In the genomic region with DNA sequence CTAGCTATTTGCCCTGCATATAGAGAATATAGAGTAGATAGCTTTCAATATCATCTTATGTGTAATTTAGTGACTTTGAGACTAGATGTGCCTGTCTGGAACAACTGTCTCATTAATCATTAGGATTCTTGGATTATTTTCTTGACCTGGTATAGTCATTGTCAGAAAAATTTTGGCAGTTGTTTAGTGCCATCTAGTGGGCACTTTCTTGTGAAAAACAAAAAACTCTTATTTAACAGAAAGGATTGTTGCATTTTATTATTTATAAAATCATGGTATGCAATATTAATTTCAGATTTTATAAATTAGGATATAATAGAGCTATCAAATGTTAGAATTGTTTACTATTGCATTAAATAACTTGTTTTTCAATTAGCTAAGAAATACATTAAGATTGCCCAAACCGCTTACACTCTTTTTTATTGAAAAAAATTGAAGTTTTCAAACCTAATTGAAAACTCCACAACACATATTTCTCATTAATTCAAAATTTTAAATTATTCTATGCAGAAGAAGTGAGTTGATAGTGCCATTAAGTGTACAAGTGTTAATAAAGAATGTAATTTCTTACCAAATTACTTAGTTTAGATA, we compare ENCODE assay signal across 7 cellular contexts.
DNase-seq lines count a peak whose midpoint lies in the region; ATAC-seq, FAIRE-seq and TF ChIP-seq lines count a peak whose summit lies in the region.

No MANE protein-coding gene starts in this region.

- no peaks in the 10 kb centered on the region for H3K36me3 ChIP-seq in kidney (ENCODE audit: control insufficient read depth in 1 of 2, insufficient read depth in 2 of 2, low read length in 2 of 2)
- no peaks in the 10 kb centered on the region for H3K36me3 ChIP-seq in suprapubic skin

- no peak for TF ChIP-seq POLR2A in suprapubic skin (IDR thresholded peaks at IDR 0.05)

- intact Hi-C loops in kidney (cut with DNase I) = loop anchor here (10.0 kb wide), 1 partner anchor 313 kb away; no protein-coding TSS in a partner anchor

- 95% methylated on average over 1 of the region's 1 CpG for WGBS in suprapubic skin

- POLR2A ChIA-PET in WTC11 (lab: Charles Lee) = no interaction called here

- CTCF ChIA-PET in WTC11 (lab: Charles Lee) = interaction anchor here (0.9 to 2.2 kb wide), 4 partner anchors 169 to 279 kb away, joined by 3 to 11 read pairs (median 4); no protein-coding TSS in a partner anchor

- H3K36me3 Mint-ChIP-seq in WTC11 = peaks cover 31% of the 10 kb centered on the region

- no peak overlapping the region for H3K4me3 Mint-ChIP-seq in WTC11

- no peaks in the 10 kb centered on the region for H3K4me1 Mint-ChIP-seq in WTC11

- no peak overlapping the region for H3K4me3 ChIP-seq in kidney (ENCODE audit: low read length in 2 of 2)
- no peak overlapping the region for H3K4me3 ChIP-seq in suprapubic skin

- H3K27ac ChIP-seq in kidney (ENCODE audit: low read depth in 2 of 2, low read length in 2 of 2) (no peak overlapping the region), suprapubic skin (no peak overlapping the region)

- TF ChIP-seq EP300 in suprapubic skin (IDR thresholded peaks at IDR 0.05) = no peak

- H3K9me3 ChIP-seq in kidney (ENCODE audit: control insufficient read depth in 1 of 2, low read length in 2 of 2) (peaks cover 0 to 3% of the 10 kb centered on the region in 2 donors), suprapubic skin (no peaks in the 10 kb centered on the region)

- H3K27ac Mint-ChIP-seq in WTC11 = no peak overlapping the region

- peak; percentile 94 for FAIRE-seq in G401.6 (lab: Jason Lieb, UNC)
- FAIRE-seq in kidney (lab: Jason Lieb, UNC) = peak; percentile 96
- no peak for FAIRE-seq in urothelium cell line (lab: Jason Lieb, UNC)

- H3K27me3 ChIP-seq in suprapubic skin = no peaks in the 10 kb centered on the region

- ATAC-seq in WTC11 = no peak

- H3K9me3 Mint-ChIP-seq in WTC11 = peaks cover 25% of the 10 kb centered on the region

- peak; percentile 57 for TF ChIP-seq CTCF in WTC11 (IDR thresholded peaks at IDR 0.05)
- peak; percentile 44 for TF ChIP-seq CTCF in kidney (IDR thresholded peaks at IDR 0.05; ENCODE audit: borderline replicate concordance, extremely low read depth, insufficient read depth)
- peak in 1 of 2 donors; percentile 39 for TF ChIP-seq CTCF in suprapubic skin (IDR thresholded peaks at IDR 0.05)

- DNase-seq in LoVo (ENCODE audit: low spot score) (peak; percentile 34), WTC11 (ENCODE audit: low spot score) (no peak), kidney (no peak), mesenteric fat pad (ENCODE audit: low spot score) (no peak), urothelium cell line (ENCODE audit: low spot score) (no peak), suprapubic skin (ENCODE audit: low spot score in 2 of 2) (no peak)

- H3K27me3 Mint-ChIP-seq in WTC11 (ENCODE audit: low read depth) = no peaks in the 10 kb centered on the region

- H3K4me1 ChIP-seq in kidney (ENCODE audit: control insufficient read depth in 1 of 2, insufficient read depth in 1 of 2, low read depth in 1 of 2, low read length in 2 of 2) = no peaks in the 10 kb centered on the region
- H3K4me1 ChIP-seq in suprapubic skin = no peaks in the 10 kb centered on the region

- H3K9ac ChIP-seq in kidney (ENCODE audit: low read length in 2 of 2) = no peak overlapping the region

TF ChIP-seq in WTC11, 78 proteins besides CTCF, POLR2A, EP300 and RAD21 (continues in another document):
- TF ChIP-seq, protein P1, sequence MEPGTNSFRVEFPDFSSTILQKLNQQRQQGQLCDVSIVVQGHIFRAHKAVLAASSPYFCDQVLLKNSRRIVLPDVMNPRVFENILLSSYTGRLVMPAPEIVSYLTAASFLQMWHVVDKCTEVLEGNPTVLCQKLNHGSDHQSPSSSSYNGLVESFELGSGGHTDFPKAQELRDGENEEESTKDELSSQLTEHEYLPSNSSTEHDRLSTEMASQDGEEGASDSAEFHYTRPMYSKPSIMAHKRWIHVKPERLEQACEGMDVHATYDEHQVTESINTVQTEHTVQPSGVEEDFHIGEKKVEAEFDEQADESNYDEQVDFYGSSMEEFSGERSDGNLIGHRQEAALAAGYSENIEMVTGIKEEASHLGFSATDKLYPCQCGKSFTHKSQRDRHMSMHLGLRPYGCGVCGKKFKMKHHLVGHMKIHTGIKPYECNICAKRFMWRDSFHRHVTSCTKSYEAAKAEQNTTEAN (CRISPR knock-in tag; IDR thresholded peaks at IDR 0.05) = no peak
- TF ChIP-seq, protein P2, sequence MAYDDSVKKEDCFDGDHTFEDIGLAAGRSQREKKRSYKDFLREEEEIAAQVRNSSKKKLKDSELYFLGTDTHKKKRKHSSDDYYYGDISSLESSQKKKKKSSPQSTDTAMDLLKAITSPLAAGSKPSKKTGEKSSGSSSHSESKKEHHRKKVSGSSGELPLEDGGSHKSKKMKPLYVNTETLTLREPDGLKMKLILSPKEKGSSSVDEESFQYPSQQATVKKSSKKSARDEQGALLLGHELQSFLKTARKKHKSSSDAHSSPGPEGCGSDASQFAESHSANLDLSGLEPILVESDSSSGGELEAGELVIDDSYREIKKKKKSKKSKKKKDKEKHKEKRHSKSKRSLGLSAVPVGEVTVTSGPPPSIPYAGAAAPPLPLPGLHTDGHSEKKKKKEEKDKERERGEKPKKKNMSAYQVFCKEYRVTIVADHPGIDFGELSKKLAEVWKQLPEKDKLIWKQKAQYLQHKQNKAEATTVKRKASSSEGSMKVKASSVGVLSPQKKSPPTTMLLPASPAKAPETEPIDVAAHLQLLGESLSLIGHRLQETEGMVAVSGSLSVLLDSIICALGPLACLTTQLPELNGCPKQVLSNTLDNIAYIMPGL (CRISPR knock-in tag; IDR thresholded peaks at IDR 0.05) = no peak
- TF ChIP-seq, protein P3, sequence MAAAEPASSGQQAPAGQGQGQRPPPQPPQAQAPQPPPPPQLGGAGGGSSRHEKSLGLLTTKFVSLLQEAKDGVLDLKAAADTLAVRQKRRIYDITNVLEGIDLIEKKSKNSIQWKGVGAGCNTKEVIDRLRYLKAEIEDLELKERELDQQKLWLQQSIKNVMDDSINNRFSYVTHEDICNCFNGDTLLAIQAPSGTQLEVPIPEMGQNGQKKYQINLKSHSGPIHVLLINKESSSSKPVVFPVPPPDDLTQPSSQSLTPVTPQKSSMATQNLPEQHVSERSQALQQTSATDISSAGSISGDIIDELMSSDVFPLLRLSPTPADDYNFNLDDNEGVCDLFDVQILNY (CRISPR knock-in tag; IDR thresholded peaks at IDR 0.05) = no peak
- no peak for TF ChIP-seq RELA (CRISPR knock-in tag; IDR thresholded peaks at IDR 0.05; ENCODE audit: borderline replicate concordance)
- TF ChIP-seq SMAD3 (CRISPR knock-in tag; IDR thresholded peaks at IDR 0.05; ENCODE audit: borderline replicate concordance) = no peak
- TF ChIP-seq NFYB (CRISPR knock-in tag; conservative IDR thresholded peaks at IDR 0.05; ENCODE audit: low read depth) = no peak
- TF ChIP-seq, protein P4, sequence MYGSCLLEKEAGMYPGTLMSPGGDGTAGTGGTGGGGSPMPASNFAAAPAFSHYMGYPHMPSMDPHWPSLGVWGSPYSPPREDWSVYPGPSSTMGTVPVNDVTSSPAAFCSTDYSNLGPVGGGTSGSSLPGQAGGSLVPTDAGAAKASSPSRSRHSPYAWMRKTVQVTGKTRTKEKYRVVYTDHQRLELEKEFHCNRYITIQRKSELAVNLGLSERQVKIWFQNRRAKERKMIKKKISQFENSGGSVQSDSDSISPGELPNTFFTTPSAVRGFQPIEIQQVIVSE (CRISPR knock-in tag; IDR thresholded peaks at IDR 0.05; ENCODE audit: borderline replicate concordance) = no peak
- TF ChIP-seq PRRX2 (CRISPR knock-in tag; IDR thresholded peaks at IDR 0.05) = no peak
- TF ChIP-seq GTF2I (CRISPR knock-in tag; conservative IDR thresholded peaks at IDR 0.05) = no peak
- TF ChIP-seq CREM (CRISPR knock-in tag; IDR thresholded peaks at IDR 0.05) = no peak
- TF ChIP-seq, protein P5, sequence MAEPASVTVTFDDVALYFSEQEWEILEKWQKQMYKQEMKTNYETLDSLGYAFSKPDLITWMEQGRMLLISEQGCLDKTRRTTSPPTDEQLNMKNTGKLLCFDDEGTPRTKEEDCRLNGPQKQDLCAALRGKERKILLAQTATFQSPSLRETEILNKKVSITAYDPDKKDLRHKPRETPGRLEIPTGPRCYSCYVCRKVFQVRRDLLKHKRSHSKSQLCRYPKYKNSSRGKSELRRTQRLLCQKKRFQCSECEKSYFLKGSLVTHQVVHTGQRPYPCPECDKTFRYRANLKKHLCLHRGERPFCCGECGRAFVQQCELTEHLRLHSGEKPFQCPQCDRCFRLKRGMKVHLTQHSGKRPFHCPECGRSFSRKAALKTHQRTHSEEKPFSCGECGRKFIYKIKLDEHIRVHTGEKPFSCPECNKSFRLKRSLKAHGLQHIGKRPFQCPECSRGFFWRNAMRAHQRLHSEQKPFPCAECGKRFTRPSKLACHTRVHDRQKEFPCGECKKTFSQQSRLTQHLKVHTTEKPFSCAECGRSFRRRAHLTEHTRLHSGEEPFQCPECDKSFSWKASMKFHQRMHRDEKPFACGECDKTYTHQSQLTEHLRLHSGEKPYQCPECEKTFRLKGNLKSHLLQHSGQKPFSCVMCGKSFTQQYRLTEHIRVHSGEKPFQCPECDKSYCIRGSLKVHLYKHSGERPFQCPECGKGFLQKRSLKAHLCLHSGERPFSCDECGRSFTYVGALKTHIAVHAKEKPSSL (CRISPR knock-in tag; conservative IDR thresholded peaks at IDR 0.05) = no peak
- TF ChIP-seq, protein P6, sequence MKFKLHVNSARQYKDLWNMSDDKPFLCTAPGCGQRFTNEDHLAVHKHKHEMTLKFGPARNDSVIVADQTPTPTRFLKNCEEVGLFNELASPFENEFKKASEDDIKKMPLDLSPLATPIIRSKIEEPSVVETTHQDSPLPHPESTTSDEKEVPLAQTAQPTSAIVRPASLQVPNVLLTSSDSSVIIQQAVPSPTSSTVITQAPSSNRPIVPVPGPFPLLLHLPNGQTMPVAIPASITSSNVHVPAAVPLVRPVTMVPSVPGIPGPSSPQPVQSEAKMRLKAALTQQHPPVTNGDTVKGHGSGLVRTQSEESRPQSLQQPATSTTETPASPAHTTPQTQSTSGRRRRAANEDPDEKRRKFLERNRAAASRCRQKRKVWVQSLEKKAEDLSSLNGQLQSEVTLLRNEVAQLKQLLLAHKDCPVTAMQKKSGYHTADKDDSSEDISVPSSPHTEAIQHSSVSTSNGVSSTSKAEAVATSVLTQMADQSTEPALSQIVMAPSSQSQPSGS (CRISPR knock-in tag; IDR thresholded peaks at IDR 0.05; ENCODE audit: borderline replicate concordance, low read depth) = no peak
- TF ChIP-seq EMX1 (CRISPR knock-in tag; IDR thresholded peaks at IDR 0.05) = no peak
- TF ChIP-seq, protein P7, sequence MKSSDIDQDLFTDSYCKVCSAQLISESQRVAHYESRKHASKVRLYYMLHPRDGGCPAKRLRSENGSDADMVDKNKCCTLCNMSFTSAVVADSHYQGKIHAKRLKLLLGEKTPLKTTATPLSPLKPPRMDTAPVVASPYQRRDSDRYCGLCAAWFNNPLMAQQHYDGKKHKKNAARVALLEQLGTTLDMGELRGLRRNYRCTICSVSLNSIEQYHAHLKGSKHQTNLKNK (CRISPR knock-in tag; IDR thresholded peaks at IDR 0.05) = no peak
- TF ChIP-seq TP53 (CRISPR knock-in tag; IDR thresholded peaks at IDR 0.05) = no peak
